In genomic region chr5:142014911-142015584, GRCh38 we compare ENCODE assay signal across 8 cellular contexts. TPM values are rescaled to one million over a fixed set of nuclear protein-coding genes. Genes with fewer than 3 reads are reported as not detected.
DNase-seq lines count a peak whose midpoint lies in the region; ATAC-seq lines count a peak whose summit lies in the region.

No MANE protein-coding gene starts in this region.

- no peaks in the 10 kb centered on the region for H3K9me3 ChIP-seq in right cardiac atrium (ENCODE audit: control insufficient read depth, low read length)

- H3K9me3 Mint-ChIP-seq in activated naive CD8-positive, alpha-beta T cell treated with anti-CD3 and anti-CD28 coated beads for 36 hours, result peaks cover 5% of the 10 kb centered on the region

- DNase-seq in activated gamma-delta T cell treated with Interleukin-2 at 50 U/mL for 16 hours (peak; percentile 27), activated gamma-delta T cell (lab: John Stamatoyannopoulos, UW) (no peak), HT-29 (ENCODE audit: low spot score) (peak; percentile 80), SK-N-DZ (ENCODE audit: low spot score) (peak; percentile 56), right cardiac atrium (no peak), NCI-H187 treated with DMSO at 0.1 percent for 48 hours (lab: John Stamatoyannopoulos, UW) (no peak)
- DNase-seq in activated naive CD8-positive, alpha-beta T cell treated with anti-CD3 and anti-CD28 coated beads for 36 hours, result peak; percentile 63

- peak overlapping the region; percentile 38 for H3K27ac ChIP-seq in right cardiac atrium (ENCODE audit: low read length)
- peak overlapping the region in 15 of 21 experiments; percentile 10 to 90 (median 56) for H3K27ac ChIP-seq in skin epidermis

- 63% methylated on average over 7 of the region's 7 CpGs for WGBS in right cardiac atrium

- peaks cover 70% of the 10 kb centered on the region for H3K4me1 Mint-ChIP-seq in activated naive CD8-positive, alpha-beta T cell treated with anti-CD3 and anti-CD28 coated beads for 36 hours

- intact Hi-C loops in right cardiac atrium (cut with DNase I), result loop anchor here in 1 of 4 donors (5.0 to 10.0 kb wide), 2 partner anchors 50 to 127 kb away; no protein-coding TSS in a partner anchor

- peak overlapping the region; percentile 87 for H3K4me3 Mint-ChIP-seq in activated naive CD8-positive, alpha-beta T cell treated with anti-CD3 and anti-CD28 coated beads for 36 hours

- no peaks in the 10 kb centered on the region for H3K27me3 ChIP-seq in right cardiac atrium (ENCODE audit: control insufficient read depth, insufficient read depth)

- peak overlapping the region; percentile 97 for H3K27ac Mint-ChIP-seq in activated naive CD8-positive, alpha-beta T cell treated with anti-CD3 and anti-CD28 coated beads for 36 hours

- H3K36me3 Mint-ChIP-seq in activated naive CD8-positive, alpha-beta T cell treated with anti-CD3 and anti-CD28 coated beads for 36 hours, result peaks cover 23% of the 10 kb centered on the region

- peak in 1 of 2 donors; percentile 15 for ATAC-seq in right cardiac atrium

- H3K4me1 ChIP-seq in right cardiac atrium (ENCODE audit: control insufficient read depth, insufficient read depth, low read length), result peaks cover 4% of the 10 kb centered on the region

- peaks cover 3% of the 10 kb centered on the region for H3K27me3 Mint-ChIP-seq in activated naive CD8-positive, alpha-beta T cell treated with anti-CD3 and anti-CD28 coated beads for 36 hours

- H3K4me3 ChIP-seq in right cardiac atrium (ENCODE audit: low read length) (no peak overlapping the region), skin epidermis (no peak overlapping the region)

RNA-seq across cellular contexts. Expression of gene GNPDA1, which starts 2.2 kb away (rescaled TPM):
- 34.0 and 37.3 TPM in 2 replicates for total RNA-seq in HT-29 (2014; rRNA removed; shearing (Covaris generic))
- polyA plus RNA-seq in SK-N-DZ (2014; cell fraction: cytosol; rRNA removed), result 82.7 and 117 TPM in 2 replicates
- 60.2 and 64.3 TPM in 2 replicates for polyA plus RNA-seq in SK-N-DZ (2014; cell fraction: nucleus; rRNA removed)
- total RNA-seq in activated naive CD8-positive, alpha-beta T cell treated with anti-CD3 and anti-CD28 coated beads for 36 hours, result 100 to 1,000 TPM; 140 to 148 TPM
- total RNA-seq in right cardiac atrium, result 10 to 100 TPM; 16.9 to 22.5 (median 19.2) TPM
- polyA plus RNA-seq in right cardiac atrium, result 12.1 TPM

RNA-seq across cellular contexts. Expression of gene RNF14, which starts 46.1 kb away (rescaled TPM):
- total RNA-seq in HT-29 (2014; rRNA removed; shearing (Covaris generic)), result 12.0 and 17.5 TPM in 2 replicates
- 26.3 and 31.2 TPM in 2 replicates for polyA plus RNA-seq in SK-N-DZ (2014; cell fraction: cytosol; rRNA removed)
- 17.5 and 22.5 TPM in 2 replicates for polyA plus RNA-seq in SK-N-DZ (2014; cell fraction: nucleus; rRNA removed)
- 10 to 100 TPM; 44.9 to 45.4 TPM for total RNA-seq in activated naive CD8-positive, alpha-beta T cell treated with anti-CD3 and anti-CD28 coated beads for 36 hours
- 100 to 1,000 TPM in 2 of 4 donors, 10 to 100 TPM in 2; 90.7 to 105 (median 97.7) TPM for total RNA-seq in right cardiac atrium
- 36.3 TPM for polyA plus RNA-seq in right cardiac atrium

RNA-seq across cellular contexts. Expression of gene PCDH12, which starts 57.0 kb away (rescaled TPM):
- total RNA-seq in HT-29 (2014; rRNA removed; shearing (Covaris generic)), result not detected in 2 replicates
- polyA plus RNA-seq in SK-N-DZ (2014; cell fraction: cytosol; rRNA removed), result 0.03 TPM in 1 of 2 replicates, not detected in the other
- 0.04 TPM in 1 of 2 replicates, not detected in the other for polyA plus RNA-seq in SK-N-DZ (2014; cell fraction: nucleus; rRNA removed)
- 1 to 10 TPM; 1.3 to 1.5 TPM for total RNA-seq in activated naive CD8-positive, alpha-beta T cell treated with anti-CD3 and anti-CD28 coated beads for 36 hours
- total RNA-seq in right cardiac atrium, result 1 to 10 TPM; 4.1 to 7.9 (median 6.7) TPM
- 3.0 TPM for polyA plus RNA-seq in right cardiac atrium

Comparison
In these comparisons a context has a peak if more than half of its experiments do, and no peak if none do; other contexts are left out.
1. DNase-seq: peak in activated gamma-delta T cell treated with Interleukin-2 at 50 U/mL for 16 hours (single experiment), HT-29 (single experiment), SK-N-DZ (single experiment) and activated naive CD8-positive, alpha-beta T cell treated with anti-CD3 and anti-CD28 coated beads for 36 hours (single experiment); none in activated gamma-delta T cell (single experiment), right cardiac atrium (0 of 3) and NCI-H187 treated with DMSO at 0.1 percent for 48 hours (single experiment).